In genomic region chr21:39374046-39374445, GRCh38 we compare ENCODE assay signal across 1 cellular context.
TF ChIP-seq lines count a peak whose summit lies in the region.

No MANE protein-coding gene starts in this region.

TF ChIP-seq in GM12878, 131 proteins besides CTCF, POLR2A, EP300 and RAD21:
- TF ChIP-seq, protein P1, sequence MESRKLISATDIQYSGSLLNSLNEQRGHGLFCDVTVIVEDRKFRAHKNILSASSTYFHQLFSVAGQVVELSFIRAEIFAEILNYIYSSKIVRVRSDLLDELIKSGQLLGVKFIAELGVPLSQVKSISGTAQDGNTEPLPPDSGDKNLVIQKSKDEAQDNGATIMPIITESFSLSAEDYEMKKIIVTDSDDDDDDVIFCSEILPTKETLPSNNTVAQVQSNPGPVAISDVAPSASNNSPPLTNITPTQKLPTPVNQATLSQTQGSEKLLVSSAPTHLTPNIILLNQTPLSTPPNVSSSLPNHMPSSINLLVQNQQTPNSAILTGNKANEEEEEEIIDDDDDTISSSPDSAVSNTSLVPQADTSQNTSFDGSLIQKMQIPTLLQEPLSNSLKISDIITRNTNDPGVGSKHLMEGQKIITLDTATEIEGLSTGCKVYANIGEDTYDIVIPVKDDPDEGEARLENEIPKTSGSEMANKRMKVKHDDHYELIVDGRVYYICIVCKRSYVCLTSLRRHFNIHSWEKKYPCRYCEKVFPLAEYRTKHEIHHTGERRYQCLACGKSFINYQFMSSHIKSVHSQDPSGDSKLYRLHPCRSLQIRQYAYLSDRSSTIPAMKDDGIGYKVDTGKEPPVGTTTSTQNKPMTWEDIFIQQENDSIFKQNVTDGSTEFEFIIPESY (IDR thresholded peaks at IDR 0.05): no peak
- TF ChIP-seq E4F1 (IDR thresholded peaks at IDR 0.05; ENCODE audit: borderline replicate concordance, partially characterized antibody) (no peak), ZSCAN29 (IDR thresholded peaks at IDR 0.05) (no peak), ZNF687 (IDR thresholded peaks at IDR 0.05) (no peak), EGR1 (IDR thresholded peaks at IDR 0.05; ENCODE audit: borderline replicate concordance in 1 of 2, low read depth in 2 of 2, low read length in 2 of 2) (no peak), ZNF217 (IDR thresholded peaks at IDR 0.05) (no peak), ATF7 (IDR thresholded peaks at IDR 0.05; ENCODE audit: low read depth) (no peak), NR2C1 (IDR thresholded peaks at IDR 0.05) (no peak), KAT2A (conservative IDR thresholded peaks at IDR 0.05; ENCODE audit: control insufficient read depth, low read depth, low read length) (no peak), SIN3A (IDR thresholded peaks at IDR 0.05; ENCODE audit: low read depth, low read length) (no peak), NR2F1 (conservative IDR thresholded peaks at IDR 0.05) (no peak), MXI1 (IDR thresholded peaks at IDR 0.05; ENCODE audit: low read depth, low read length) (no peak), SIX5 (IDR thresholded peaks at IDR 0.05; ENCODE audit: low read depth, low read length, severe bottlenecking) (no peak), SRF (IDR thresholded peaks at IDR 0.05; ENCODE audit: low read depth in 2 of 2, low read length in 2 of 2) (no peak), JUND (IDR thresholded peaks at IDR 0.05; ENCODE audit: low read depth, low read length) (no peak)
- TF ChIP-seq, protein P2, sequence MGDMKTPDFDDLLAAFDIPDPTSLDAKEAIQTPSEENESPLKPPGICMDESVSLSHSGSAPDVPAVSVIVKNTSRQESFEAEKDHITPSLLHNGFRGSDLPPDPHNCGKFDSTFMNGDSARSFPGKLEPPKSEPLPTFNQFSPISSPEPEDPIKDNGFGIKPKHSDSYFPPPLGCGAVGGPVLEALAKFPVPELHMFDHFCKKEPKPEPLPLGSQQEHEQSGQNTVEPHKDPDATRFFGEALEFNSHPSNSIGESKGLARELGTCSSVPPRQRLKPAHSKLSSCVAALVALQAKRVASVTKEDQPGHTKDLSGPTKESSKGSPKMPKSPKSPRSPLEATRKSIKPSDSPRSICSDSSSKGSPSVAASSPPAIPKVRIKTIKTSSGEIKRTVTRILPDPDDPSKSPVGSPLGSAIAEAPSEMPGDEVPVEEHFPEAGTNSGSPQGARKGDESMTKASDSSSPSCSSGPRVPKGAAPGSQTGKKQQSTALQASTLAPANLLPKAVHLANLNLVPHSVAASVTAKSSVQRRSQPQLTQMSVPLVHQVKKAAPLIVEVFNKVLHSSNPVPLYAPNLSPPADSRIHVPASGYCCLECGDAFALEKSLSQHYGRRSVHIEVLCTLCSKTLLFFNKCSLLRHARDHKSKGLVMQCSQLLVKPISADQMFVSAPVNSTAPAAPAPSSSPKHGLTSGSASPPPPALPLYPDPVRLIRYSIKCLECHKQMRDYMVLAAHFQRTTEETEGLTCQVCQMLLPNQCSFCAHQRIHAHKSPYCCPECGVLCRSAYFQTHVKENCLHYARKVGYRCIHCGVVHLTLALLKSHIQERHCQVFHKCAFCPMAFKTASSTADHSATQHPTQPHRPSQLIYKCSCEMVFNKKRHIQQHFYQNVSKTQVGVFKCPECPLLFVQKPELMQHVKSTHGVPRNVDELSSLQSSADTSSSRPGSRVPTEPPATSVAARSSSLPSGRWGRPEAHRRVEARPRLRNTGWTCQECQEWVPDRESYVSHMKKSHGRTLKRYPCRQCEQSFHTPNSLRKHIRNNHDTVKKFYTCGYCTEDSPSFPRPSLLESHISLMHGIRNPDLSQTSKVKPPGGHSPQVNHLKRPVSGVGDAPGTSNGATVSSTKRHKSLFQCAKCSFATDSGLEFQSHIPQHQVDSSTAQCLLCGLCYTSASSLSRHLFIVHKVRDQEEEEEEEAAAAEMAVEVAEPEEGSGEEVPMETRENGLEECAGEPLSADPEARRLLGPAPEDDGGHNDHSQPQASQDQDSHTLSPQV (IDR thresholded peaks at IDR 0.05): no peak
- TF ChIP-seq, protein P3, sequence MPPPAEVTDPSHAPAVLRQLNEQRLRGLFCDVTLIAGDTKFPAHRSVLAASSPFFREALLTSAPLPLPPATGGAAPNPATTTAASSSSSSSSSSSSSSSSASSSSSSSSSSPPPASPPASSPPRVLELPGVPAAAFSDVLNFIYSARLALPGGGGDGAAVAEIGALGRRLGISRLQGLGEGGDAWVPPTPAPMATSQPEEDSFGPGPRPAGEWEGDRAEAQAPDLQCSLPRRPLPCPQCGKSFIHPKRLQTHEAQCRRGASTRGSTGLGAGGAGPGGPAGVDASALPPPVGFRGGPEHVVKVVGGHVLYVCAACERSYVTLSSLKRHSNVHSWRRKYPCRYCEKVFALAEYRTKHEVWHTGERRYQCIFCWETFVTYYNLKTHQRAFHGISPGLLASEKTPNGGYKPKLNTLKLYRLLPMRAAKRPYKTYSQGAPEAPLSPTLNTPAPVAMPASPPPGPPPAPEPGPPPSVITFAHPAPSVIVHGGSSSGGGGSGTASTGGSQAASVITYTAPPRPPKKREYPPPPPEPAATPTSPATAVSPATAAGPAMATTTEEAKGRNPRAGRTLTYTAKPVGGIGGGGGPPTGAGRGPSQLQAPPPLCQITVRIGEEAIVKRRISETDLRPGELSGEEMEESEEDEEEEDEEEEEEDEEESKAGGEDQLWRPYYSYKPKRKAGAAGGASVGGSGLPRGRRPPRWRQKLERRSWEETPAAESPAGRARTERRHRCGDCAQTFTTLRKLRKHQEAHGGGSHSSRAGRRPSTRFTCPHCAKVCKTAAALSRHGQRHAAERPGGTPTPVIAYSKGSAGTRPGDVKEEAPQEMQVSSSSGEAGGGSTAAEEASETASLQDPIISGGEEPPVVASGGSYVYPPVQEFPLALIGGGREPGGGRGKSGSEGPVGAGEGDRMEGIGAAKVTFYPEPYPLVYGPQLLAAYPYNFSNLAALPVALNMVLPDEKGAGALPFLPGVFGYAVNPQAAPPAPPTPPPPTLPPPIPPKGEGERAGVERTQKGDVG (CRISPR knock-in tag; IDR thresholded peaks at IDR 0.05): no peak
- TF ChIP-seq, protein P4, sequence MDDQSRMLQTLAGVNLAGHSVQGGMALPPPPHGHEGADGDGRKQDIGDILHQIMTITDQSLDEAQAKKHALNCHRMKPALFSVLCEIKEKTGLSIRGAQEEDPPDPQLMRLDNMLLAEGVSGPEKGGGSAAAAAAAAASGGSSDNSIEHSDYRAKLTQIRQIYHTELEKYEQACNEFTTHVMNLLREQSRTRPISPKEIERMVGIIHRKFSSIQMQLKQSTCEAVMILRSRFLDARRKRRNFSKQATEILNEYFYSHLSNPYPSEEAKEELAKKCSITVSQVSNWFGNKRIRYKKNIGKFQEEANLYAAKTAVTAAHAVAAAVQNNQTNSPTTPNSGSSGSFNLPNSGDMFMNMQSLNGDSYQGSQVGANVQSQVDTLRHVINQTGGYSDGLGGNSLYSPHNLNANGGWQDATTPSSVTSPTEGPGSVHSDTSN (IDR thresholded peaks at IDR 0.05; ENCODE audit: insufficient replicate concordance, low read depth, low read length): no peak
